In genomic region chr19:47589824-47590223, GRCh38 we compare ENCODE assay signal across 17 cellular contexts. TPM values are rescaled to one million over a fixed set of nuclear protein-coding genes. Genes with fewer than 3 reads are reported as not detected.
DNase-seq lines count a peak whose midpoint lies in the region; ATAC-seq and TF ChIP-seq lines count a peak whose summit lies in the region.
"Had no signal": no experiment of that assay in that cellular context is flagged by ENCODE, and none has a peak within 500 bp of the region (broad histone marks: within the 10 kb centered on the region; RNA-seq: fewer than 3 reads in every experiment).

No MANE protein-coding gene starts in this region.

- intact Hi-C loops in PC-3 (cut with micrococcal nuclease) (no loop called here), uterus (cut with DNase I; ENCODE audit: low total_unique reads) (no loop called here)
- intact Hi-C loops in activated CD4-positive, alpha-beta memory T cell treated with anti-CD3 and anti-CD28 coated beads for 36 hours (cut with micrococcal nuclease): no loop called here

- no peak for TF ChIP-seq POLR2A in uterus (IDR thresholded peaks at IDR 0.05)

- H3K4me3 ChIP-seq in PC-3 (ENCODE audit: low read length) (no peak overlapping the region), esophagus (ENCODE audit: low read depth in 1 of 2, low read length in 2 of 2) (no peak overlapping the region), osteoblast (ENCODE audit: insufficient read depth, low read length) (no peak overlapping the region), uterus (no peak overlapping the region)
- H3K4me3 ChIP-seq: BLaER1 had no signal

- CTCF ChIA-PET in PC-3 (lab: Charles Lee): no interaction called here
- CTCF ChIA-PET in activated CD4-positive, alpha-beta memory T cell treated with anti-CD3 and anti-CD28 coated beads for 36 hours (lab: Charles Lee): no interaction called here

- no peaks in the 10 kb centered on the region for H3K27me3 ChIP-seq in PC-3 (ENCODE audit: low read length)
- no peaks in the 10 kb centered on the region for H3K27me3 ChIP-seq in esophagus (ENCODE audit: control insufficient read depth in 1 of 2, insufficient read depth in 2 of 2, low read length in 2 of 2)
- no peaks in the 10 kb centered on the region for H3K27me3 ChIP-seq in osteoblast (ENCODE audit: insufficient read depth, low read length)
- no peaks in the 10 kb centered on the region for H3K27me3 ChIP-seq in uterus
- H3K27me3 ChIP-seq: BLaER1 had no signal

- no peaks in the 10 kb centered on the region for H3K79me2 ChIP-seq in PC-3 (ENCODE audit: low read length)
- H3K79me2 ChIP-seq in osteoblast (ENCODE audit: insufficient read depth, low read length): no peaks in the 10 kb centered on the region

- H2AFZ ChIP-seq in PC-3 (ENCODE audit: low read length) (0 out of 2 replicates have a peak overlapping the region, but pooled peaks have one; percentile 13), osteoblast (ENCODE audit: low read length) (peak overlapping the region; percentile 12)

- no peaks in the 10 kb centered on the region for H3K4me1 Mint-ChIP-seq in activated CD4-positive, alpha-beta memory T cell treated with anti-CD3 and anti-CD28 coated beads for 36 hours (ENCODE audit: low read depth)
- H3K4me1 Mint-ChIP-seq: CD4-positive, CD25-positive, alpha-beta regulatory T cell had no signal

- H3K4me1 ChIP-seq in PC-3 (ENCODE audit: insufficient read depth, low read length): no peaks in the 10 kb centered on the region
- no peaks in the 10 kb centered on the region for H3K4me1 ChIP-seq in esophagus (ENCODE audit: control insufficient read depth in 2 of 2, insufficient read depth in 2 of 2, low read length in 1 of 2)
- no peaks in the 10 kb centered on the region for H3K4me1 ChIP-seq in osteoblast (ENCODE audit: insufficient read depth, low read length)
- no peaks in the 10 kb centered on the region for H3K4me1 ChIP-seq in uterus
- H3K4me1 ChIP-seq: BLaER1 had no signal

- no peaks in the 10 kb centered on the region for H3K36me3 ChIP-seq in PC-3 (ENCODE audit: low read depth, low read length)
- H3K36me3 ChIP-seq in esophagus (ENCODE audit: control insufficient read depth in 2 of 2, insufficient read depth in 2 of 2, low read length in 1 of 2): peaks cover 0 to 2% of the 10 kb centered on the region in 2 donors
- no peaks in the 10 kb centered on the region for H3K36me3 ChIP-seq in osteoblast (ENCODE audit: insufficient read depth, low read length)
- no peaks in the 10 kb centered on the region for H3K36me3 ChIP-seq in uterus
- H3K36me3 ChIP-seq: BLaER1 had no signal

- H3F3A ChIP-seq in PC-3 (ENCODE audit: low read length, unreplicated experiment): no peaks in the 10 kb centered on the region

- peaks cover 10% of the 10 kb centered on the region for H3K9me3 Mint-ChIP-seq in activated CD4-positive, alpha-beta memory T cell treated with anti-CD3 and anti-CD28 coated beads for 36 hours

- no peaks in the 10 kb centered on the region for H3K27me3 Mint-ChIP-seq in activated CD4-positive, alpha-beta memory T cell treated with anti-CD3 and anti-CD28 coated beads for 36 hours

- DNase-seq in COLO829 (ENCODE audit: low spot score) (peak; percentile 86), PC-3 (no peak), osteoblast (ENCODE audit: insufficient read length, low spot score, missing footprints) (no peak), DMS 273 treated with DMSO at 0.1 percent for 48 hours (lab: John Stamatoyannopoulos, UW) (no peak), uterus (no peak)
- no peak for DNase-seq in activated CD4-positive, alpha-beta memory T cell treated with anti-CD3 and anti-CD28 coated beads for 36 hours
- DNase-seq: 8988T; AML-193; Calu3; CD4-positive, CD25-positive, alpha-beta regulatory T cell; DMS79; EL had no signal

- WGBS in esophagus, 2 donors: 43 to 46% methylated on average over 7 of the region's 7 CpGs

- no peaks in the 10 kb centered on the region for H3K9me3 ChIP-seq in PC-3 (ENCODE audit: low read length)
- H3K9me3 ChIP-seq in esophagus (ENCODE audit: control insufficient read depth in 2 of 2, insufficient read depth in 1 of 2, low read depth in 1 of 2, low read length in 1 of 2): no peaks in the 10 kb centered on the region
- peaks cover 4% of the 10 kb centered on the region for H3K9me3 ChIP-seq in osteoblast (ENCODE audit: low read depth, low read length)
- H3K9me3 ChIP-seq in uterus: no peaks in the 10 kb centered on the region

- no peak overlapping the region for H3K27ac ChIP-seq in PC-3 (ENCODE audit: low read length)
- H3K27ac ChIP-seq in esophagus (ENCODE audit: low read depth in 2 of 2, low read length in 1 of 2): peak overlapping the region; percentile 25 to 71
- no peak overlapping the region for H3K27ac ChIP-seq in osteoblast (ENCODE audit: low read depth, low read length)
- H3K27ac ChIP-seq in uterus: no peak overlapping the region
- H3K27ac ChIP-seq: BLaER1 had no signal

- H3K4me3 Mint-ChIP-seq in activated CD4-positive, alpha-beta memory T cell treated with anti-CD3 and anti-CD28 coated beads for 36 hours: no peak overlapping the region

- ATAC-seq in PC-3 (no peak), GM18909 (IDR thresholded peaks at IDR 0.05; ENCODE audit: poor library complexity, unreplicated experiment) (no peak)
- ATAC-seq: HCT116, HepG2 had no signal

- no peaks in the 10 kb centered on the region for H4K20me1 ChIP-seq in PC-3 (ENCODE audit: low read length)
- no peaks in the 10 kb centered on the region for H4K20me1 ChIP-seq in osteoblast (ENCODE audit: insufficient read depth, low read length)
- H4K20me1 ChIP-seq: BLaER1 had no signal

- no peaks in the 10 kb centered on the region for H3K36me3 Mint-ChIP-seq in activated CD4-positive, alpha-beta memory T cell treated with anti-CD3 and anti-CD28 coated beads for 36 hours
- H3K36me3 Mint-ChIP-seq: CD4-positive, CD25-positive, alpha-beta regulatory T cell had no signal

- POLR2A ChIA-PET in PC-3 (lab: Charles Lee; ENCODE audit: unreplicated experiment): no interaction called here
- POLR2A ChIA-PET in activated CD4-positive, alpha-beta memory T cell treated with anti-CD3 and anti-CD28 coated beads for 36 hours (lab: Charles Lee): no interaction called here

- no peak overlapping the region for H3K27ac Mint-ChIP-seq in activated CD4-positive, alpha-beta memory T cell treated with anti-CD3 and anti-CD28 coated beads for 36 hours
- H3K27ac Mint-ChIP-seq: CD4-positive, CD25-positive, alpha-beta regulatory T cell had no signal

- TF ChIP-seq CTCF in PC-3 (conservative IDR thresholded peaks at IDR 0.05; ENCODE audit: low read depth, low read length) (no peak), osteoblast (IDR thresholded peaks at IDR 0.05; ENCODE audit: extremely low read depth, low read depth, low read length) (no peak), uterus (IDR thresholded peaks at IDR 0.05) (no peak)

- H3K4me2 ChIP-seq in PC-3 (ENCODE audit: low read length) (no peak overlapping the region), osteoblast (ENCODE audit: insufficient read depth, low read length) (no peak overlapping the region)
- H3K4me2 ChIP-seq: BLaER1 had no signal

- no peak overlapping the region for H3K9ac ChIP-seq in PC-3 (ENCODE audit: low read length)
- H3K9ac ChIP-seq: BLaER1 had no signal

- BruUV-seq in PC-3 (replicated peaks; lab: Mats Ljungman, UMichigan): no TSS peak

- H3K9me2 ChIP-seq in PC-3 (replicated peaks; ENCODE audit: low read length): no peaks in the 10 kb centered on the region

RNA-seq across cellular contexts. Expression of gene ZNF541, which starts 16.9 kb away (rescaled TPM):
- not detected in 2 replicates for total RNA-seq in PC-3 (2014; rRNA removed)
- under 1 TPM; 0.06 to 0.14 TPM for polyA plus RNA-seq in esophagus
- total RNA-seq in osteoblast: under 0.01 TPM in 2 replicates
- under 1 TPM; 0.07 to 0.31 TPM for total RNA-seq in activated CD4-positive, alpha-beta memory T cell treated with anti-CD3 and anti-CD28 coated beads for 36 hours
- 1 to 10 TPM in 1 of 4 donors, under 1 TPM in 1, not detected in 2; 0.90 to 1.2 TPM for total RNA-seq in uterus
- total RNA-seq: Calu3 had no signal

RNA-seq across cellular contexts. Expression of gene BICRA, which starts 19.1 kb away (rescaled TPM):
- total RNA-seq in PC-3 (2014; rRNA removed): 1.2 and 2.4 TPM in 2 replicates
- polyA plus RNA-seq in esophagus: 1 to 10 TPM; 4.0 to 8.5 TPM
- 3.8 and 4.7 TPM in 2 replicates for total RNA-seq in osteoblast
- total RNA-seq in activated CD4-positive, alpha-beta memory T cell treated with anti-CD3 and anti-CD28 coated beads for 36 hours: 10 to 100 TPM; 11.9 to 14.0 TPM
- 10 to 100 TPM in 3 of 4 donors, 1 to 10 TPM in 1; 2.0 to 28.1 (median 20.5) TPM for total RNA-seq in uterus

Comparison
In these comparisons a context has a peak if more than half of its experiments do, and no peak if none do; other contexts are left out.
1. H3K27ac ChIP-seq: peak in esophagus (2 of 2); none in PC-3 (single experiment), osteoblast (single experiment) and uterus (0 of 2).